1 cellular context compared by ENCODE assay signal in genomic region chr16:24255446-24256352, GRCh38.
TF ChIP-seq lines count a peak whose summit lies in the region.

TSS of gene CACNG3 (plus strand) at chr16:24256335. CDS start at chr16:24256755, 420 bp downstream.

TF ChIP-seq in K562, 482 proteins besides CTCF, POLR2A, EP300 and RAD21 (continued from another document and continues in another):
- TF ChIP-seq, protein P1, sequence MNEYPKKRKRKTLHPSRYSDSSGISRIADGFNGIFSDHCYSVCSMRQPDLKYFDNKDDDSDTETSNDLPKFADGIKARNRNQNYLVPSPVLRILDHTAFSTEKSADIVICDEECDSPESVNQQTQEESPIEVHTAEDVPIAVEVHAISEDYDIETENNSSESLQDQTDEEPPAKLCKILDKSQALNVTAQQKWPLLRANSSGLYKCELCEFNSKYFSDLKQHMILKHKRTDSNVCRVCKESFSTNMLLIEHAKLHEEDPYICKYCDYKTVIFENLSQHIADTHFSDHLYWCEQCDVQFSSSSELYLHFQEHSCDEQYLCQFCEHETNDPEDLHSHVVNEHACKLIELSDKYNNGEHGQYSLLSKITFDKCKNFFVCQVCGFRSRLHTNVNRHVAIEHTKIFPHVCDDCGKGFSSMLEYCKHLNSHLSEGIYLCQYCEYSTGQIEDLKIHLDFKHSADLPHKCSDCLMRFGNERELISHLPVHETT (CRISPR knock-in tag; conservative IDR thresholded peaks at IDR 0.05 in 1 of 2, IDR thresholded peaks at IDR 0.05 in 1 of 2) = peak in 1 of 2 experiments; percentile 65; a peak in 1 of 4 replicates
- TF ChIP-seq ZSCAN32 (CRISPR knock-in tag; IDR thresholded peaks at IDR 0.05) (no peak), ZNF224 (CRISPR knock-in tag; IDR thresholded peaks at IDR 0.05) (peak; percentile 76; the same call in 1 of the 2 replicates), ID3 (CRISPR knock-in tag; IDR thresholded peaks at IDR 0.05) (no peak), ID3 (tag; IDR thresholded peaks at IDR 0.05) (no peak), MCM7 (IDR thresholded peaks at IDR 0.05) (no peak), REST (CRISPR knock-in tag; IDR thresholded peaks at IDR 0.05; ENCODE audit: low read depth) (peak; percentile 99), NCOA4 (IDR thresholded peaks at IDR 0.05; ENCODE audit: partially characterized antibody) (no peak), SMC3 (conservative IDR thresholded peaks at IDR 0.05; ENCODE audit: insufficient read depth, low read depth, low read length) (no peak), C11orf30 (IDR thresholded peaks at IDR 0.05; ENCODE audit: low read depth) (no peak), ZNF511 (CRISPR knock-in tag; IDR thresholded peaks at IDR 0.05) (peak; percentile 98), SREBF2 (CRISPR knock-in tag; IDR thresholded peaks at IDR 0.05) (no peak), SMARCC2 (IDR thresholded peaks at IDR 0.05; ENCODE audit: low read depth) (no peak), CHD7 (IDR thresholded peaks at IDR 0.05; ENCODE audit: low read depth, low read length) (no peak), HDAC6 (IDR thresholded peaks at IDR 0.05; ENCODE audit: low read depth, low read length) (no peak), NKRF (IDR thresholded peaks at IDR 0.05; ENCODE audit: borderline replicate concordance) (peak; percentile 33; the same call in 1 of the 2 replicates), ERF (CRISPR knock-in tag; IDR thresholded peaks at IDR 0.05) (no peak), ZNF316 (IDR thresholded peaks at IDR 0.05) (no peak), HDAC1 (IDR thresholded peaks at IDR 0.05) (peak in 1 of 2 experiments; percentile 79; a peak in 2 of 4 replicates), ZNF23 (CRISPR knock-in tag; IDR thresholded peaks at IDR 0.05) (no peak), PTTG1 (tag; IDR thresholded peaks at IDR 0.05; ENCODE audit: low read depth) (no peak), SP2 (IDR thresholded peaks at IDR 0.05; ENCODE audit: extremely low read depth, low read depth, low read length, poor library complexity, severe bottlenecking) (no peak), XRCC3 (IDR thresholded peaks at IDR 0.05) (no peak), HNRNPLL (IDR thresholded peaks at IDR 0.05; ENCODE audit: low read depth, low read length, poor library complexity, severe bottlenecking) (no peak), NRF1 (conservative IDR thresholded peaks at IDR 0.05 in 1 of 2, IDR thresholded peaks at IDR 0.05 in 1 of 2) (no peak), ETV6 (IDR thresholded peaks at IDR 0.05; ENCODE audit: borderline replicate concordance in 1 of 2, low read depth in 2 of 2, low read length in 1 of 2) (no peak), ETV6 (CRISPR knock-in tag; IDR thresholded peaks at IDR 0.05; ENCODE audit: borderline replicate concordance) (peak; percentile 42; the same call in 1 of the 2 replicates), GATA2 (CRISPR knock-in tag; IDR thresholded peaks at IDR 0.05) (no peak), PYGO2 (tag; IDR thresholded peaks at IDR 0.05) (no peak)
- TF ChIP-seq, protein P2, sequence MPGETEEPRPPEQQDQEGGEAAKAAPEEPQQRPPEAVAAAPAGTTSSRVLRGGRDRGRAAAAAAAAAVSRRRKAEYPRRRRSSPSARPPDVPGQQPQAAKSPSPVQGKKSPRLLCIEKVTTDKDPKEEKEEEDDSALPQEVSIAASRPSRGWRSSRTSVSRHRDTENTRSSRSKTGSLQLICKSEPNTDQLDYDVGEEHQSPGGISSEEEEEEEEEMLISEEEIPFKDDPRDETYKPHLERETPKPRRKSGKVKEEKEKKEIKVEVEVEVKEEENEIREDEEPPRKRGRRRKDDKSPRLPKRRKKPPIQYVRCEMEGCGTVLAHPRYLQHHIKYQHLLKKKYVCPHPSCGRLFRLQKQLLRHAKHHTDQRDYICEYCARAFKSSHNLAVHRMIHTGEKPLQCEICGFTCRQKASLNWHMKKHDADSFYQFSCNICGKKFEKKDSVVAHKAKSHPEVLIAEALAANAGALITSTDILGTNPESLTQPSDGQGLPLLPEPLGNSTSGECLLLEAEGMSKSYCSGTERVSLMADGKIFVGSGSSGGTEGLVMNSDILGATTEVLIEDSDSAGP (CRISPR knock-in tag; IDR thresholded peaks at IDR 0.05) = no peak
- TF ChIP-seq, protein P3, sequence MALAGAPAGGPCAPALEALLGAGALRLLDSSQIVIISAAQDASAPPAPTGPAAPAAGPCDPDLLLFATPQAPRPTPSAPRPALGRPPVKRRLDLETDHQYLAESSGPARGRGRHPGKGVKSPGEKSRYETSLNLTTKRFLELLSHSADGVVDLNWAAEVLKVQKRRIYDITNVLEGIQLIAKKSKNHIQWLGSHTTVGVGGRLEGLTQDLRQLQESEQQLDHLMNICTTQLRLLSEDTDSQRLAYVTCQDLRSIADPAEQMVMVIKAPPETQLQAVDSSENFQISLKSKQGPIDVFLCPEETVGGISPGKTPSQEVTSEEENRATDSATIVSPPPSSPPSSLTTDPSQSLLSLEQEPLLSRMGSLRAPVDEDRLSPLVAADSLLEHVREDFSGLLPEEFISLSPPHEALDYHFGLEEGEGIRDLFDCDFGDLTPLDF (CRISPR knock-in tag; IDR thresholded peaks at IDR 0.05) = peak; percentile 66; the same call in 1 of the 2 replicates
- TF ChIP-seq, protein P4, sequence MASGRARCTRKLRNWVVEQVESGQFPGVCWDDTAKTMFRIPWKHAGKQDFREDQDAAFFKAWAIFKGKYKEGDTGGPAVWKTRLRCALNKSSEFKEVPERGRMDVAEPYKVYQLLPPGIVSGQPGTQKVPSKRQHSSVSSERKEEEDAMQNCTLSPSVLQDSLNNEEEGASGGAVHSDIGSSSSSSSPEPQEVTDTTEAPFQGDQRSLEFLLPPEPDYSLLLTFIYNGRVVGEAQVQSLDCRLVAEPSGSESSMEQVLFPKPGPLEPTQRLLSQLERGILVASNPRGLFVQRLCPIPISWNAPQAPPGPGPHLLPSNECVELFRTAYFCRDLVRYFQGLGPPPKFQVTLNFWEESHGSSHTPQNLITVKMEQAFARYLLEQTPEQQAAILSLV (tag; IDR thresholded peaks at IDR 0.05) = no peak
